ENCODE assay signal across 10 cellular contexts in the genomic region with DNA sequence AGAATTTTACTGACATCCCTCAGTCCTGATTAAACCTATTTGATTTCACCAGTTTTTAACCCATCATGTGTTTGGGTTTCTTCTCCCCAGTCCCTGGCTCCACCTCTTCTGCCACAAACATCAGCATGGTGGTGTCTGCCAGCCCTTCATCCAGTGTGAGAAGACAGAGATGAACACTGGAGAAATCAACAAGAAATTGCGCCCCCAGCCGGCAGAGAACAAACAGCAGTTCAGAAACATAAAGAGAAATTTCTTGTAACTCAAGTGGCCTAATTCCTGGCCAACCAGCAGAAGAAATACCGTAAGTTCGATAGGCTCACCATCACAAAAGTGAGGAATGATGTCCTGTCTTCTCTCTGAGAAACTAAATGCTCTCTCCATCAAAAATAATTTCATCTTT. TPM values are rescaled to one million over a fixed set of nuclear protein-coding genes. Genes with fewer than 3 reads are reported as not detected.
DNase-seq lines count a peak whose midpoint lies in the region; ATAC-seq and TF ChIP-seq lines count a peak whose summit lies in the region.
"Had no signal": no experiment of that assay in that cellular context is flagged by ENCODE, and none has a peak within 500 bp of the region (broad histone marks: within the 10 kb centered on the region; RNA-seq: fewer than 3 reads in every experiment).

No MANE protein-coding gene starts in this region.

- TF ChIP-seq CTCF in 22Rv1 (IDR thresholded peaks at IDR 0.05), result peak; percentile 69

- H3K27ac ChIP-seq in 22Rv1, result no peak overlapping the region

- intact Hi-C loops in left cardiac atrium (cut with DNase I), result no loop called here

- DNase-seq in Daoy (ENCODE audit: low read depth) (peak; percentile 15), OCI-M1 (lab: John Stamatoyannopoulos, UW) (peak; percentile 67), erythroblast (lab: John Stamatoyannopoulos, UW) (peak; percentile 27 to 37), left cardiac atrium (no peak)
- DNase-seq: activated CD8-positive, alpha-beta memory T cell treated with anti-CD3 and anti-CD28 coated beads, Interleukin-2, amount 50 U/mL, for 4 hours; effector CD8-positive, alpha-beta T cell had no signal

- ATAC-seq in GM18870 (IDR thresholded peaks at IDR 0.05; ENCODE audit: unreplicated experiment) (no peak), HG02938 (IDR thresholded peaks at IDR 0.05; ENCODE audit: unreplicated experiment) (no peak), left cardiac atrium (no peak), GM21526 (IDR thresholded peaks at IDR 0.05; ENCODE audit: low FRiP score, unreplicated experiment) (no peak)

- no peak for TF ChIP-seq POLR2A in erythroblast (IDR thresholded peaks at IDR 0.05; ENCODE audit: low read length)

RNA-seq across cellular contexts. Expression of a gene that starts 18.3 kb away (rescaled TPM):
- total RNA-seq in Daoy (2014; rRNA removed; shearing (Covaris generic)), result 289 and 308 TPM in 2 replicates
- total RNA-seq in left cardiac atrium, result 100 to 1,000 TPM; 178 to 195 TPM

RNA-seq across cellular contexts. Expression of a gene that starts 24.9 kb away (rescaled TPM):
- total RNA-seq in Daoy (2014; rRNA removed; shearing (Covaris generic)), result 68.5 and 77.3 TPM in 2 replicates
- 100 to 1,000 TPM; 313 to 335 TPM for total RNA-seq in left cardiac atrium
